In the genomic region with DNA sequence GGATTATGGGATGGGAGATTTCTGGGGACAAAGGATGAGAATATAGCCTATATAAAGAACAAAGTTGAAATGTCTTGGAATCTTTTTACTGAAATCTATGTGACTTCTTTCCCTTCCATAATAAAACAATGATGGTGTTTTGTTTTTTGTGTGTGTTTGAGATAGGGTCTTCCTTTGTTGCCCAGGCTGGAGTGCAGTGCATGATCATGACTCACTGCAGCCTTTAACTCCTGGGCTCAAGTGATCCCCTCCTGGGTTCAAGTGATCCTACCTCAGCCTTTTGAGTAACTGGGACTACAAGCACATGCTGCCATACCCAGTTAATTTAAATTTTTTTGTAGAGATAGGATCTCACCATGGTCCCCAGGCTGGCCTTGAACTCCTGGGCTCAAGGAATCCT, we compare ENCODE assay signal across 28 cellular contexts. TPM values are rescaled to one million over a fixed set of nuclear protein-coding genes. Genes with fewer than 3 reads are reported as not detected.
DNase-seq lines count a peak whose midpoint lies in the region; ATAC-seq, FAIRE-seq and TF ChIP-seq lines count a peak whose summit lies in the region.
"Had no signal": no experiment of that assay in that cellular context is flagged by ENCODE, and none has a peak within 500 bp of the region (broad histone marks: within the 10 kb centered on the region; RNA-seq: fewer than 3 reads in every experiment).

No MANE protein-coding gene starts in this region.

- no peak overlapping the region for H3K9ac ChIP-seq in HepG2 (ENCODE audit: insufficient read depth, low read depth, low read length)
- H3K9ac ChIP-seq in trophoblast cell (ENCODE audit: low read length), result no peak overlapping the region
- H3K9ac ChIP-seq: SK-N-SH had no signal

- peaks cover 61% of the 10 kb centered on the region for H3K4me1 ChIP-seq in HepG2 (ENCODE audit: insufficient read depth, low read length)
- H3K4me1 ChIP-seq in right lobe of liver, result peaks cover 0 to 17% (median 8%) of the 10 kb centered on the region in 4 donors
- peaks cover 0 to 2% of the 10 kb centered on the region in 2 experiments for H3K4me1 ChIP-seq in trophoblast cell (ENCODE audit: control insufficient read depth in 1 of 2, insufficient read depth in 2 of 2, low read length in 2 of 2)

- H3K36me3 ChIP-seq in HepG2 (replicated peaks in 1 of 2; ENCODE audit: control insufficient read depth in 1 of 2, insufficient read depth in 2 of 2, low read length in 2 of 2) (peaks cover 13 to 57% of the 10 kb centered on the region in 2 experiments), right lobe of liver (peaks cover 0 to 16% (median 9%) of the 10 kb centered on the region in 4 donors), trophoblast cell (ENCODE audit: control insufficient read depth in 1 of 2, insufficient read depth in 2 of 2, low read length in 2 of 2) (peaks cover 3 to 8% of the 10 kb centered on the region in 2 experiments)

- H2AFZ ChIP-seq in HepG2 (ENCODE audit: low read length) (no peak overlapping the region), trophoblast cell (ENCODE audit: insufficient read depth, low read length, poor library complexity) (no peak overlapping the region)

- H3K27me3 ChIP-seq in HepG2 (ENCODE audit: control insufficient read depth in 1 of 2, insufficient read depth in 2 of 2, low read length in 2 of 2) (no peaks in the 10 kb centered on the region), right lobe of liver (no peaks in the 10 kb centered on the region), trophoblast cell (ENCODE audit: insufficient read depth, low read length) (no peaks in the 10 kb centered on the region)
- H3K27me3 ChIP-seq: BE2C had no signal

- peaks cover 64% of the 10 kb centered on the region for H3K4me1 Mint-ChIP-seq in T-helper 17 cell

- CTCF ChIA-PET in HepG2 (lab: Yijun Ruan, JAX; ENCODE audit: low intra/inter-chr PET ratio, low total read pairs), result no interaction called here

- H2BK120ac ChIP-seq in trophoblast cell (ENCODE audit: insufficient read depth, low read length, poor library complexity), result no peak overlapping the region

- H3K23ac ChIP-seq in trophoblast cell (ENCODE audit: low read length), result no peak overlapping the region

- POLR2A ChIA-PET in HepG2 (lab: Yijun Ruan, JAX), result no interaction called here

- H3K4me2 ChIP-seq in HepG2 (ENCODE audit: low read depth, low read length) (no peak overlapping the region), trophoblast cell (ENCODE audit: low read length) (no peak overlapping the region)
- H3K4me2 ChIP-seq: SK-N-SH had no signal

- H3K79me2 ChIP-seq in HepG2 (ENCODE audit: insufficient read depth, low read length) (peaks cover 96% of the 10 kb centered on the region), trophoblast cell (ENCODE audit: control insufficient read depth, insufficient read depth, low read length, poor library complexity) (peaks cover 14% of the 10 kb centered on the region)

- peaks cover 68% of the 10 kb centered on the region for H4K20me1 ChIP-seq in HepG2 (ENCODE audit: insufficient read depth, low read length)

- peaks cover 14% of the 10 kb centered on the region for H3K36me3 Mint-ChIP-seq in T-helper 17 cell (ENCODE audit: low read depth)

- no peak overlapping the region for H3K4me3 ChIP-seq in HepG2 (replicated peaks in 1 of 3; ENCODE audit: insufficient read depth in 1 of 3, low read depth in 2 of 3, low read length in 3 of 3)
- H3K4me3 ChIP-seq in right lobe of liver, result no peak overlapping the region
- H3K4me3 ChIP-seq in trophoblast cell (ENCODE audit: low read depth, low read length), result no peak overlapping the region

- no peak for TF ChIP-seq EP300 in HepG2 (IDR thresholded peaks at IDR 0.05; ENCODE audit: low read depth in 2 of 2, low read length in 2 of 2)
- no peak for TF ChIP-seq EP300 in HepG2 (CRISPR knock-in tag; IDR thresholded peaks at IDR 0.05; ENCODE audit: borderline replicate concordance)

- H2AK5ac ChIP-seq in trophoblast cell (ENCODE audit: low read length), result no peak overlapping the region

- H4K8ac ChIP-seq in trophoblast cell (ENCODE audit: low read depth, low read length), result no peak overlapping the region

- no peak overlapping the region for H3K18ac ChIP-seq in trophoblast cell (ENCODE audit: low read length)

- H3K9me3 ChIP-seq in HepG2 (ENCODE audit: low read length), result no peaks in the 10 kb centered on the region
- no peaks in the 10 kb centered on the region for H3K9me3 ChIP-seq in right lobe of liver
- no peaks in the 10 kb centered on the region for H3K9me3 ChIP-seq in T-helper 17 cell (ENCODE audit: control insufficient read depth, low read length, poor library complexity, severe bottlenecking)
- H3K9me3 ChIP-seq in trophoblast cell (ENCODE audit: insufficient read depth, low read depth, low read length), result no peaks in the 10 kb centered on the region
- H3K9me3 ChIP-seq: BE2C, Caco-2, SK-N-SH had no signal

- no peak overlapping the region for H3K4me3 Mint-ChIP-seq in T-helper 17 cell
- H3K4me3 Mint-ChIP-seq: H9, HFFc6 had no signal

- H3K14ac ChIP-seq in trophoblast cell (ENCODE audit: low read length), result no peak overlapping the region

- TF ChIP-seq CTCF in HepG2 (CRISPR knock-in tag; IDR thresholded peaks at IDR 0.05) (no peak), right lobe of liver (IDR thresholded peaks at IDR 0.05) (no peak)

- FAIRE-seq in HepG2 (lab: Jason Lieb, UNC), result no peak
- FAIRE-seq: GM12891 had no signal

- no peak overlapping the region for H4K12ac ChIP-seq in trophoblast cell (ENCODE audit: low read depth, low read length)

- ATAC-seq in HepG2 (peak; percentile 35; the same call in 1 of the 3 replicates), right lobe of liver (no peak), T-helper 17 cell (no peak)

- no peak for TF ChIP-seq RAD21 in HepG2 (CRISPR knock-in tag; IDR thresholded peaks at IDR 0.05)

- no peaks in the 10 kb centered on the region for H3K79me1 ChIP-seq in trophoblast cell (ENCODE audit: low read length)

- peak overlapping the region; percentile 29 for H3K4ac ChIP-seq in trophoblast cell (ENCODE audit: low read depth, low read length)

- no peak overlapping the region for H4K91ac ChIP-seq in trophoblast cell (ENCODE audit: low read depth, low read length)

- intact Hi-C loops in HepG2 (cut with micrococcal nuclease; ENCODE audit: unreplicated experiment) (no loop called here), right lobe of liver (cut with DNase I) (no loop called here)

- no TSS peak for BruUV-seq in HepG2 (replicated peaks; lab: Mats Ljungman, UMichigan)

- no peak overlapping the region for H2BK12ac ChIP-seq in trophoblast cell (ENCODE audit: low read length)

- H3K27ac Mint-ChIP-seq in T-helper 17 cell, result peak overlapping the region; percentile 78
- H3K27ac Mint-ChIP-seq: HFFc6 had no signal

- H3K27ac ChIP-seq in HepG2 (ENCODE audit: extremely low read length, insufficient read depth, low read length) (no peak overlapping the region), right lobe of liver (no peak overlapping the region), trophoblast cell (ENCODE audit: low read depth, low read length) (no peak overlapping the region)

- no peak overlapping the region for H2BK5ac ChIP-seq in trophoblast cell (ENCODE audit: low read depth, low read length, poor library complexity)

- no peaks in the 10 kb centered on the region for H3K27me3 Mint-ChIP-seq in T-helper 17 cell
- H3K27me3 Mint-ChIP-seq: CD4-positive, CD25-positive, alpha-beta regulatory T cell; IgD-negative memory B cell had no signal

- no peak for TF ChIP-seq POLR2A in HepG2 (IDR thresholded peaks at IDR 0.05; ENCODE audit: insufficient read depth in 1 of 2, low read depth in 2 of 2, low read length in 2 of 2)
- TF ChIP-seq POLR2A in right lobe of liver (IDR thresholded peaks at IDR 0.05), result no peak

- in situ Hi-C loops in HepG2 (cut with HindIII; ENCODE audit: extremely low pct_ligation_motif_present, low pct_unique_long_range_greater_than_20kb), result no loop called here

- DNase-seq in HepG2 (ENCODE audit: low spot score), result no peak
- no peak for DNase-seq in right lobe of liver
- DNase-seq in HT1080 (ENCODE audit: low read depth), result peak; percentile 4
- DNase-seq in T-helper 17 cell, result no peak
- DNase-seq in trophoblast cell, result no peak
- DNase-seq in NCI-H345 (lab: John Stamatoyannopoulos, UW), result no peak
- DNase-seq in kidney tubule cell (ENCODE audit: low spot score), result no peak
- DNase-seq: BE2C; Caco-2; CD4-positive, CD25-positive, alpha-beta regulatory T cell; DMS 273 treated with DMSO at 0.1 percent for 48 hours; DMS79 treated with DMSO at 0.1 percent for 48 hours; H9; HFFc6; Karpas-422; NCI-H1417; NCI-H1694 treated with DMSO at 0.1 percent for 48 hours; NCI-H2081 treated with DMSO at 0.1 percent for 48 hours; NCI-H2171 treated with DMSO at 0.1 percent for 48 hours; NCI-H446 treated with DMSO at 0.1 percent for 48 hours; NCI-H526 treated with DMSO at 0.1 percent for 48 hours; SHP77; SK-N-SH had no signal

TF ChIP-seq in HepG2, 621 proteins besides CTCF, POLR2A, EP300 and RAD21 (continues in another document):
- TF ChIP-seq POLR2AphosphoS5 (IDR thresholded peaks at IDR 0.05; ENCODE audit: low read depth, low read length), result 0 out of 2 replicates have a peak, but pooled peaks have one; percentile 7

RNA-seq across cellular contexts. Expression of gene FAM217A, which starts 50.9 kb away (rescaled TPM):
- total RNA-seq in HepG2 (2016; rRNA removed; fragmentation: Illumina TruSeq; extraction: Trizol) (not detected in 2 replicates), right lobe of liver (not detected), T-helper 17 cell (not detected)
- not detected in 2 replicates for total RNA-seq in HepG2 (2016; cell fraction: cytosol; rRNA removed; fragmentation: Illumina TruSeq; extraction: Trizol; ENCODE audit: low read depth)
- not detected in 2 replicates for total RNA-seq in HepG2 (2016; cell fraction: insoluble cytoplasmic fraction; rRNA removed; fragmentation: Illumina TruSeq; extraction: Trizol)
- total RNA-seq in HepG2 (2016; cell fraction: membrane; rRNA removed; fragmentation: Illumina TruSeq; extraction: Trizol), result not detected in 2 replicates
- total RNA-seq in HepG2 (2016; cell fraction: nucleus; rRNA removed; fragmentation: Illumina TruSeq; extraction: Trizol), result not detected in 2 replicates
- polyA plus RNA-seq in HepG2 (2011; rRNA removed), result not detected in 2 replicates
- not detected in 2 replicates for polyA plus RNA-seq in HepG2 (2011; cell fraction: cytosol; rRNA removed)
- not detected in 2 replicates for polyA plus RNA-seq in HepG2 (2011; cell fraction: nucleus; rRNA removed)
- not detected in 2 replicates for polyA plus RNA-seq in HepG2 (2012)
- not detected in 2 replicates for polyA plus RNA-seq in HepG2 (2016; cell fraction: cytosol; fragmentation: Illumina TruSeq; extraction: Trizol; ENCODE audit: low read depth)
- not detected in 2 replicates for polyA plus RNA-seq in HepG2 (2016; cell fraction: insoluble cytoplasmic fraction; fragmentation: Illumina TruSeq; extraction: Trizol; ENCODE audit: low read depth)
- polyA plus RNA-seq in HepG2 (2016; cell fraction: membrane; fragmentation: Illumina TruSeq; extraction: Trizol; ENCODE audit: low read depth), result not detected in 2 replicates
- not detected in 2 replicates for polyA plus RNA-seq in HepG2 (2016; cell fraction: nucleus; fragmentation: Illumina TruSeq; extraction: Trizol; ENCODE audit: insufficient read depth, low read depth)
- not detected in 2 replicates for polyA minus RNA-seq in HepG2 (2011; rRNA and poly(A)+ RNA removed; ENCODE audit: low replicate concordance)
- not detected in 2 replicates for polyA minus RNA-seq in HepG2 (2011; cell fraction: cytosol; rRNA and poly(A)+ RNA removed)
- polyA minus RNA-seq in HepG2 (2011; cell fraction: nucleus; rRNA and poly(A)+ RNA removed), result not detected in 2 replicates
- total RNA-seq in HT1080 (2014; rRNA removed; shearing (Covaris generic)), result not detected in 2 replicates
- not detected in 2 replicates for polyA plus RNA-seq in HT1080 (2015; cell fraction: cytosol; rRNA removed)
- polyA plus RNA-seq in HT1080 (2015; cell fraction: nucleus; rRNA removed), result not detected in 2 replicates
- not detected in 2 replicates for polyA plus RNA-seq in trophoblast cell (2013)
- total RNA-seq: A673; Caco-2; CD4-positive, CD25-positive, alpha-beta regulatory T cell; H9; HFFc6; MCF 10A; RPMI7951 had no signal
- polyA plus RNA-seq: IgD-negative memory B cell, SK-N-SH had no signal
